In genomic region chr4:8656711-8657380, GRCh38 we compare ENCODE assay signal across 24 cellular contexts.
"Had no signal": no experiment of that assay in that cellular context is flagged by ENCODE, and none has a peak within 500 bp of the region (broad histone marks: within the 10 kb centered on the region; RNA-seq: fewer than 3 reads in every experiment).

No MANE protein-coding gene starts in this region.

- H3K27me3 Mint-ChIP-seq: activated naive CD4-positive, alpha-beta T cell treated with anti-CD3 and anti-CD28 coated beads, Interleukin-2, amount 10 ng/mL, durations not matched to agents 7 days and 5 days; dendritic cell treated with granulocyte-macrophage colony-stimulating factor and Interleukin-4, amounts not matched to agents 40 ng/mL and 50 ng/mL, for 4 days had no signal

- H3K27ac ChIP-seq: ascending aorta, cardiac muscle cell, epithelial cell of prostate, left ventricle myocardium inferior, pancreas, prostate gland, tibial nerve, VCaP had no signal

- H3K27ac Mint-ChIP-seq: activated naive CD4-positive, alpha-beta T cell treated with anti-CD3 and anti-CD28 coated beads, Interleukin-2, amount 10 ng/mL, durations not matched to agents 7 days and 5 days; activated naive CD8-positive, alpha-beta T cell treated with anti-CD3 and anti-CD28 coated beads, Interleukin-2, amount 10 ng/mL, durations not matched to agents 7 days and 5 days; brain; dendritic cell treated with granulocyte-macrophage colony-stimulating factor and Interleukin-4, amounts not matched to agents 40 ng/mL and 50 ng/mL, for 4 days; naive B cell; nephron progenitor cell; stimulated activated naive B cell treated with anti-CD40 and anti-IgM and Interleukin-4, amounts not matched to agents 10 μg/mL and 1 μg/mL and 100 μg/mL, for 72 hours; T-helper 2 cell treated with Interferon-gamma antibody and Interleukin-4, amounts not matched to agents 5 μg/mL and 100 μg/mL, for 36 hours had no signal

- H3K36me3 Mint-ChIP-seq: activated naive CD4-positive, alpha-beta T cell treated with anti-CD3 and anti-CD28 coated beads, Interleukin-2, amount 10 ng/mL, durations not matched to agents 7 days and 5 days; activated naive CD8-positive, alpha-beta T cell treated with anti-CD3 and anti-CD28 coated beads, Interleukin-2, amount 10 ng/mL, durations not matched to agents 7 days and 5 days; brain; naive B cell had no signal

- H3K4me1 Mint-ChIP-seq: activated naive CD4-positive, alpha-beta T cell treated with anti-CD3 and anti-CD28 coated beads, Interleukin-2, amount 10 ng/mL, durations not matched to agents 7 days and 5 days; activated naive CD8-positive, alpha-beta T cell treated with anti-CD3 and anti-CD28 coated beads, Interleukin-2, amount 10 ng/mL, durations not matched to agents 7 days and 5 days; brain; nephron progenitor cell; stimulated activated naive B cell treated with anti-CD40 and anti-IgM and Interleukin-4, amounts not matched to agents 10 μg/mL and 1 μg/mL and 100 μg/mL, for 72 hours had no signal

- ATAC-seq: activated CD4-positive, CD25-positive, alpha-beta regulatory T cell treated with anti-CD3 and anti-CD28 coated beads, Interleukin-2, amount 50 U/mL, for 24 hours; pancreas; stimulated activated naive B cell treated with anti-CD40 and anti-IgM and Interleukin-4, amounts not matched to agents 10 μg/mL and 1 μg/mL and 100 μg/mL, for 72 hours had no signal

- H3K4me3 Mint-ChIP-seq: activated naive CD4-positive, alpha-beta T cell treated with anti-CD3 and anti-CD28 coated beads, Interleukin-2, amount 10 ng/mL, durations not matched to agents 7 days and 5 days; activated naive CD8-positive, alpha-beta T cell treated with anti-CD3 and anti-CD28 coated beads, Interleukin-2, amount 10 ng/mL, durations not matched to agents 7 days and 5 days; brain; dendritic cell treated with granulocyte-macrophage colony-stimulating factor and Interleukin-4, amounts not matched to agents 40 ng/mL and 50 ng/mL, for 4 days; nephron progenitor cell; stimulated activated naive B cell treated with anti-CD40 and anti-IgM and Interleukin-4, amounts not matched to agents 10 μg/mL and 1 μg/mL and 100 μg/mL, for 72 hours; T-helper 2 cell treated with Interferon-gamma antibody and Interleukin-4, amounts not matched to agents 5 μg/mL and 100 μg/mL, for 36 hours had no signal

- H3K4me3 ChIP-seq: ascending aorta, cardiac muscle cell, left ventricle myocardium inferior, pancreas, prostate gland, tibial nerve had no signal

- H3K27me3 ChIP-seq: ascending aorta, cardiac muscle cell, pancreas, tibial nerve had no signal

- H3K4me1 ChIP-seq: ascending aorta, left ventricle myocardium inferior, pancreas, prostate gland, tibial nerve had no signal

- H3K36me3 ChIP-seq: ascending aorta, cardiac muscle cell, left ventricle myocardium inferior, pancreas, prostate gland, tibial nerve had no signal

- DNase-seq: activated CD4-positive, alpha-beta T cell treated with anti-CD3 and anti-CD28 coated beads for 48 hours; activated CD4-positive, alpha-beta T cell treated with anti-CD3 and anti-CD28 coated beads, Interleukin-2, amount 50 U/mL, for 48 hours; activated CD8-positive, alpha-beta memory T cell treated with anti-CD3 and anti-CD28 coated beads for 24 hours; activated gamma-delta T cell; activated naive CD4-positive, alpha-beta T cell treated with anti-CD3 and anti-CD28 coated beads, Interleukin-2, amount 10 ng/mL, durations not matched to agents 7 days and 5 days; activated naive CD8-positive, alpha-beta T cell treated with anti-CD3 and anti-CD28 coated beads, Interleukin-2, amount 10 ng/mL, durations not matched to agents 7 days and 5 days; effector CD4-positive, alpha-beta T cell; left ventricle myocardium inferior; naive B cell; nephron progenitor cell; pancreas; stimulated activated CD4-positive, alpha-beta T cell treated with anti-CD3 and anti-CD28 coated beads, Interleukin-15, amount 100 ng/mL, for 24 hours; stimulated activated naive B cell treated with anti-CD40 and anti-IgM and Interleukin-4, amounts not matched to agents 10 μg/mL and 1 μg/mL and 100 μg/mL, for 72 hours; T-helper 1 cell had no signal

- H3K9me3 Mint-ChIP-seq: dendritic cell treated with granulocyte-macrophage colony-stimulating factor and Interleukin-4, amounts not matched to agents 40 ng/mL and 50 ng/mL, for 4 days had no signal

- H3K9me3 ChIP-seq: ascending aorta, pancreas, prostate gland had no signal
